8 cellular contexts compared by ENCODE assay signal in the genomic region with DNA sequence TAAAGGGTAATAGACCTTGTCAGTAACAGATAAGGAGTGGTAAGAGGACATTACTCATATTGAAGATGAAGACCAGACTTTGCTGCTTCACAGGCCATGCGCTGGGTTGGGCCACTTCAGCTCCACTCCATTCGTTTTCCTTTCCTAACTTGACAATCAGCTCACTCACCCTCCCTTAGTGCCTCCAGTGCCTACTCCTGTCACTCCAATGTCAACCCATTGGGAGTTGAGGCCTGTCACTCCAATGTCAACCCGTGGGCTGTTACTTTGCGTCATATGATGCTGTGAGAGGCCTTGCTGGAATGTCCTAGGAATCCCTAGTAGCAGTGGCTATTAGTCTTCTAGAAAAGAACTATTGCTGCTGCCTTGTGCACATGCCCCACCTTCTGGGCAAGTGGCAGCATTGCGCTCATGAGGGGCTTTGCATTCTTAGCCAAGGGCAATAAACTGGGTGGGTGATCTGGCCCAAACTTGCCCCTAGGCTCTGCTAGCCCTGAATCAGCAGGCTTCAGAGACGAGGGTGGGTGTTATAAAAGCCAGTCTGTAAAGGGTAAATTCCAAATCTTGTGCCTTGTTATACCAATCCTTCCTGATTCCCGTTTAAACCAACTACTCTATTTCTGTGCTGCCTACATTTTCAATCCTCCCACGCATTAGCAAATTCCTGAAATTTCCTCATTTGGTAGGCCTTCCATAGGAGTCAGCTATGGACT. TPM values are rescaled to one million over a fixed set of nuclear protein-coding genes. Genes with fewer than 3 reads are reported as not detected.
DNase-seq lines count a peak whose midpoint lies in the region; ATAC-seq and TF ChIP-seq lines count a peak whose summit lies in the region.

No MANE protein-coding gene starts in this region.

- TF ChIP-seq CTCF in RWPE1 (conservative IDR thresholded peaks at IDR 0.05; ENCODE audit: low read depth) (peak; percentile 86), foreskin keratinocyte (conservative IDR thresholded peaks at IDR 0.05) (peak; percentile 82), osteocyte (IDR thresholded peaks at IDR 0.05) (peak; percentile 84), thyroid gland (IDR thresholded peaks at IDR 0.05) (peak; percentile 47 to 84 (median 76))

- 46 to 49% methylated on average over 8 of the region's 8 CpGs for WGBS in thyroid gland, 2 donors

- peaks cover 17% of the 10 kb centered on the region for H3K4me1 Mint-ChIP-seq in osteocyte (ENCODE audit: unreplicated experiment)

- TF ChIP-seq POLR2A in thyroid gland (IDR thresholded peaks at IDR 0.05): peak in 1 of 2 donors; percentile 16

- H3K27ac ChIP-seq in RWPE1 (peak overlapping the region; percentile 62), foreskin keratinocyte (no peak overlapping the region), thyroid gland (peak overlapping the region; percentile 68 to 81 (median 74))

- H3K9me3 ChIP-seq in thyroid gland: no peaks in the 10 kb centered on the region

- peak overlapping the region; percentile 78 for H3K27ac Mint-ChIP-seq in osteocyte (ENCODE audit: unreplicated experiment)

- no peak overlapping the region for H3K4me3 Mint-ChIP-seq in osteocyte (ENCODE audit: unreplicated experiment)

- H3K27me3 Mint-ChIP-seq in osteocyte (ENCODE audit: unreplicated experiment): no peaks in the 10 kb centered on the region

- H3K36me3 Mint-ChIP-seq in osteocyte (ENCODE audit: unreplicated experiment): peaks cover 32% of the 10 kb centered on the region

- H3K4me1 ChIP-seq in foreskin keratinocyte: no peaks in the 10 kb centered on the region
- peaks cover 12 to 36% of the 10 kb centered on the region in 2 donors for H3K4me1 ChIP-seq in thyroid gland

- DNase-seq in ELR (ENCODE audit: low read depth): peak; percentile 84
- peak; percentile 58 for DNase-seq in Jurkat, Clone E6-1 (ENCODE audit: low read depth, low spot score)
- peak; percentile 73 for DNase-seq in RWPE1 (ENCODE audit: low spot score)
- DNase-seq in activated effector memory CD4-positive, alpha-beta T cell treated with Interleukin-2 at 50 U/mL for 16 hours: peak; percentile 40
- DNase-seq in foreskin keratinocyte: peak; percentile 53 to 76
- DNase-seq in osteocyte (ENCODE audit: extremely low spot score, unreplicated experiment): peak; percentile 87
- DNase-seq in thyroid gland: peak; percentile 59 to 64

- ATAC-seq in foreskin keratinocyte: peak; percentile 76
- ATAC-seq in HG03095 (IDR thresholded peaks at IDR 0.05; ENCODE audit: unreplicated experiment): no peak

- H3K9me3 Mint-ChIP-seq in osteocyte (ENCODE audit: unreplicated experiment): no peaks in the 10 kb centered on the region

- CTCF ChIA-PET in RWPE1 (lab: Yijun Ruan, JAX): interaction anchor here (0.5 to 1.0 kb wide), 8 partner anchors 8 to 324 kb away, joined by 3 to 6 read pairs (median 3); no protein-coding TSS in a partner anchor

- POLR2A ChIA-PET in RWPE1 (lab: Yijun Ruan, JAX; ENCODE audit: low non-redundant PET): interaction anchor here (0.6 kb wide), 1 partner anchor 677 kb away, joined by 3 read pairs; no protein-coding TSS in a partner anchor

- no peaks in the 10 kb centered on the region for H3K27me3 ChIP-seq in foreskin keratinocyte
- H3K27me3 ChIP-seq in thyroid gland: no peaks in the 10 kb centered on the region

- H3K36me3 ChIP-seq in thyroid gland: peaks cover 22 to 28% of the 10 kb centered on the region in 2 donors

- H3K4me3 ChIP-seq in Jurkat, Clone E6-1 (ENCODE audit: low read length): no peak overlapping the region
- H3K4me3 ChIP-seq in thyroid gland (replicated peaks in 1 of 3): no peak overlapping the region

- intact Hi-C loops in thyroid gland (cut with DNase I): no loop called here

RNA-seq across cellular contexts. Expression of a gene that starts 36.1 kb away (rescaled TPM):
- 35.9 TPM for polyA plus RNA-seq in Jurkat, Clone E6-1 (2012; ENCODE audit: insufficient read depth, insufficient read length)
- total RNA-seq in foreskin keratinocyte (55.6 and 59.3 TPM in 2 replicates), osteocyte (83.1 and 91.6 TPM in 2 replicates), thyroid gland (100 to 1,000 TPM in 1 of 4 donors, 10 to 100 TPM in 3; 61.7 to 122 (median 77.6) TPM)
- 10.6 and 13.4 TPM in 2 replicates for polyA plus RNA-seq in foreskin keratinocyte

RNA-seq across cellular contexts. Expression of a gene that starts 51.7 kb away (rescaled TPM):
- polyA plus RNA-seq in Jurkat, Clone E6-1 (2012; ENCODE audit: insufficient read depth, insufficient read length): 1,563 TPM
- total RNA-seq in foreskin keratinocyte: 657 and 723 TPM in 2 replicates
- polyA plus RNA-seq in foreskin keratinocyte: 574 and 700 TPM in 2 replicates
- 423 TPM in 2 replicates for total RNA-seq in osteocyte
- total RNA-seq in thyroid gland: 100 to 1,000 TPM; 310 to 557 (median 431) TPM
